ENCODE assay signal across 1 cellular context in genomic region chr19:38402623-38402966, GRCh38.
TF ChIP-seq lines count a peak whose summit lies in the region.

No MANE protein-coding gene starts in this region.

TF ChIP-seq in K562, 482 proteins besides CTCF, POLR2A, EP300 and RAD21 (continues in another document):
- TF ChIP-seq HBP1 (CRISPR knock-in tag; IDR thresholded peaks at IDR 0.05) (0 out of 2 replicates have a peak, but pooled peaks have one; percentile 37), CCAR2 (IDR thresholded peaks at IDR 0.05; ENCODE audit: low read depth, low read length) (no peak), ARID1B (IDR thresholded peaks at IDR 0.05) (0 out of 2 replicates have a peak, but pooled peaks have one; percentile 6), EHMT2 (IDR thresholded peaks at IDR 0.05) (peak; percentile 78; the same call in 1 of the 2 replicates), ZNF592 (IDR thresholded peaks at IDR 0.05) (peak; percentile 63), NFATC3 (IDR thresholded peaks at IDR 0.05) (0 out of 2 replicates have a peak, but pooled peaks have one; percentile 34), MCM7 (IDR thresholded peaks at IDR 0.05) (no peak), MEIS2 (IDR thresholded peaks at IDR 0.05; ENCODE audit: partially characterized antibody) (peak; percentile 85), ZNF639 (CRISPR knock-in tag; conservative IDR thresholded peaks at IDR 0.05 in 1 of 2, IDR thresholded peaks at IDR 0.05 in 1 of 2) (peak in 1 of 2 experiments; percentile 7; a peak in 1 of 4 replicates), YBX1 (IDR thresholded peaks at IDR 0.05) (no peak), MAFK (IDR thresholded peaks at IDR 0.05; ENCODE audit: low read length) (no peak), SOX6 (IDR thresholded peaks at IDR 0.05) (no peak), GATAD2B (IDR thresholded peaks at IDR 0.05; ENCODE audit: borderline replicate concordance) (no peak), RBM15 (IDR thresholded peaks at IDR 0.05; ENCODE audit: insufficient read depth, low read length) (no peak), GTF2A2 (tag; IDR thresholded peaks at IDR 0.05) (no peak), FOXK2 (conservative IDR thresholded peaks at IDR 0.05 in 1 of 2, IDR thresholded peaks at IDR 0.05 in 1 of 2; ENCODE audit: low read depth in 2 of 2) (peak; percentile 51 to 58; a peak in 2 of 4 replicates), GABPA (tag; conservative IDR thresholded peaks at IDR 0.05; ENCODE audit: low read depth) (no peak), ZNF766 (CRISPR knock-in tag; conservative IDR thresholded peaks at IDR 0.05) (peak; percentile 44; the same call in 1 of the 2 replicates), YY1 (IDR thresholded peaks at IDR 0.05; ENCODE audit: borderline replicate concordance in 1 of 3, control insufficient read depth in 1 of 3, extremely low read depth in 1 of 3, insufficient read depth in 3 of 3, insufficient read length in 1 of 3, insufficient replicate concordance in 2 of 3, low read depth in 1 of 3, low read length in 2 of 3) (peak in 2 of 3 experiments; percentile 78 to 79), CHD2 (IDR thresholded peaks at IDR 0.05; ENCODE audit: low read depth, low read length) (no peak), NBN (IDR thresholded peaks at IDR 0.05; ENCODE audit: low read depth) (0 out of 2 replicates have a peak, but pooled peaks have one; percentile 37), ZC3H11A (IDR thresholded peaks at IDR 0.05; ENCODE audit: low read depth, low read length) (no peak), KLF6 (CRISPR knock-in tag; IDR thresholded peaks at IDR 0.05; ENCODE audit: borderline replicate concordance) (0 out of 2 replicates have a peak, but pooled peaks have one; percentile 20), KDM5B (IDR thresholded peaks at IDR 0.05; ENCODE audit: insufficient replicate concordance, low read depth, low read length) (peak; percentile 49), OTX1 (CRISPR knock-in tag; IDR thresholded peaks at IDR 0.05) (peak; percentile 61; the same call in 1 of the 2 replicates), HDAC6 (IDR thresholded peaks at IDR 0.05; ENCODE audit: low read depth, low read length) (no peak), POLR2B (IDR thresholded peaks at IDR 0.05; ENCODE audit: low read depth, partially characterized antibody) (peak; percentile 44), ZBTB9 (CRISPR knock-in tag; IDR thresholded peaks at IDR 0.05) (0 out of 2 replicates have a peak, but pooled peaks have one; percentile 45), NR2C1 (IDR thresholded peaks at IDR 0.05) (no peak), NR2C1 (tag; IDR thresholded peaks at IDR 0.05) (peak; percentile 45; the same call in 1 of the 2 replicates), NFRKB (IDR thresholded peaks at IDR 0.05; ENCODE audit: low read depth) (peak; percentile 79), MTA1 (IDR thresholded peaks at IDR 0.05; ENCODE audit: borderline replicate concordance) (peak; percentile 66; the same call in 1 of the 2 replicates), ZNF134 (CRISPR knock-in tag; conservative IDR thresholded peaks at IDR 0.05) (0 out of 2 replicates have a peak, but pooled peaks have one; percentile 14), USF1 (CRISPR knock-in tag; IDR thresholded peaks at IDR 0.05) (no peak), ARID2 (IDR thresholded peaks at IDR 0.05) (0 out of 2 replicates have a peak, but pooled peaks have one; percentile 1), ZNF655 (CRISPR knock-in tag; IDR thresholded peaks at IDR 0.05) (no peak), DPF2 (IDR thresholded peaks at IDR 0.05) (0 out of 2 replicates have a peak, but pooled peaks have one; percentile 45), SMAD1 (IDR thresholded peaks at IDR 0.05; ENCODE audit: low read depth, low read length, partially characterized antibody) (no peak), TAL1 (IDR thresholded peaks at IDR 0.05) (no peak), ZNF77 (CRISPR knock-in tag; IDR thresholded peaks at IDR 0.05) (no peak), BCOR (IDR thresholded peaks at IDR 0.05) (peak; percentile 74), ELF4 (CRISPR knock-in tag; IDR thresholded peaks at IDR 0.05) (0 out of 2 replicates have a peak, but pooled peaks have one; percentile 5), PKNOX1 (IDR thresholded peaks at IDR 0.05) (peak; percentile 86), PHF20 (IDR thresholded peaks at IDR 0.05; ENCODE audit: partially characterized antibody) (peak; percentile 11), SMAD4 (CRISPR knock-in tag; conservative IDR thresholded peaks at IDR 0.05) (peak; percentile 51; the same call in 1 of the 2 replicates), ZNF41 (CRISPR knock-in tag; conservative IDR thresholded peaks at IDR 0.05) (0 out of 2 replicates have a peak, but pooled peaks have one; percentile 17), ZNF184 (CRISPR knock-in tag; IDR thresholded peaks at IDR 0.05) (no peak), HIVEP1 (CRISPR knock-in tag; IDR thresholded peaks at IDR 0.05) (0 out of 2 replicates have a peak, but pooled peaks have one; percentile 19), LEF1 (IDR thresholded peaks at IDR 0.05) (0 out of 2 replicates have a peak, but pooled peaks have one; percentile 16), ZNF239 (CRISPR knock-in tag; IDR thresholded peaks at IDR 0.05) (peak; percentile 31; the same call in 1 of the 2 replicates), PBX2 (CRISPR knock-in tag; IDR thresholded peaks at IDR 0.05; ENCODE audit: low read depth) (no peak), PBX2 (tag; conservative IDR thresholded peaks at IDR 0.05; ENCODE audit: low read depth) (peak; percentile 79)
